In genomic region chr1:174768949-174769348, GRCh38 we compare ENCODE assay signal across 20 cellular contexts.
DNase-seq lines count a peak whose midpoint lies in the region; ATAC-seq and TF ChIP-seq lines count a peak whose summit lies in the region.
"Had no signal": no experiment of that assay in that cellular context is flagged by ENCODE, and none has a peak within 500 bp of the region (broad histone marks: within the 10 kb centered on the region; RNA-seq: fewer than 3 reads in every experiment).

No MANE protein-coding gene starts in this region.

- H3K4me3 Mint-ChIP-seq in memory B cell: no peak overlapping the region
- H3K4me3 Mint-ChIP-seq: CD14-positive monocyte had no signal

- H3K4me3 ChIP-seq in KMS-11 (IDR thresholded peaks at IDR 0.05; ENCODE audit: insufficient read depth, low read depth, low read length): no peak overlapping the region
- no peak overlapping the region for H3K4me3 ChIP-seq in right lobe of liver
- H3K4me3 ChIP-seq: Peyer's patch had no signal

- H3K4me1 ChIP-seq in KMS-11 (ENCODE audit: low read depth, poor library complexity, severe bottlenecking) (peaks cover 52% of the 10 kb centered on the region), right lobe of liver (peaks cover 0 to 22% (median 8%) of the 10 kb centered on the region in 4 donors)
- H3K4me1 ChIP-seq: Peyer's patch had no signal

- no peak for TF ChIP-seq POLR2A in right lobe of liver (IDR thresholded peaks at IDR 0.05)

- H4K20me1 ChIP-seq in KMS-11 (ENCODE audit: insufficient read depth): no peaks in the 10 kb centered on the region

- 74% methylated on average over 2 of the region's 2 CpGs for WGBS in right lobe of liver (ENCODE audit: insufficient coverage, low coverage, low lambda C conversion rate, missing lambda C conversion rate)

- H3K4me2 ChIP-seq in KMS-11: peak overlapping the region; percentile 12; the same call in 1 of the 2 replicates

- intact Hi-C loops in right lobe of liver (cut with DNase I): loop anchor here in 1 of 2 donors (5.0 kb wide), 1 partner anchor 228 kb away; the partner anchor contains the start of gene CACYBP

- H3K27me3 Mint-ChIP-seq in memory B cell: no peaks in the 10 kb centered on the region

- H3K27me3 ChIP-seq in KMS-11 (ENCODE audit: insufficient read depth, low read depth) (no peaks in the 10 kb centered on the region), right lobe of liver (no peaks in the 10 kb centered on the region)
- H3K27me3 ChIP-seq: Peyer's patch had no signal

- H3K4me1 Mint-ChIP-seq in memory B cell: peaks cover 2% of the 10 kb centered on the region
- H3K4me1 Mint-ChIP-seq: CD14-positive monocyte had no signal

- H3K27ac ChIP-seq in KMS-11: peak overlapping the region; percentile 44
- H3K27ac ChIP-seq in right lobe of liver: peak overlapping the region in 1 of 3 donors; percentile 3
- H3K27ac ChIP-seq: HL-60, Peyer's patch had no signal

- H2AFZ ChIP-seq in KMS-11 (ENCODE audit: low read depth): no peak overlapping the region

- no peaks in the 10 kb centered on the region for H3K79me2 ChIP-seq in KMS-11 (ENCODE audit: insufficient read depth, low read depth)

- H3K9ac ChIP-seq in KMS-11: no peak overlapping the region

- no peaks in the 10 kb centered on the region for H3K9me3 Mint-ChIP-seq in memory B cell

- H3K36me3 ChIP-seq in KMS-11 (ENCODE audit: insufficient read depth): no peaks in the 10 kb centered on the region
- no peaks in the 10 kb centered on the region for H3K36me3 ChIP-seq in right lobe of liver
- H3K36me3 ChIP-seq: Peyer's patch had no signal

- peak; percentile 12 for DNase-seq in activated CD4-positive, alpha-beta T cell treated with anti-CD3 and anti-CD28 coated beads for 48 hours
- no peak for DNase-seq in activated CD4-positive, alpha-beta T cell treated with anti-CD3 and anti-CD28 coated beads, Interleukin-2, amount 50 U/mL, for 1 hour
- DNase-seq in RPMI8226 (peak; percentile 17), memory B cell (ENCODE audit: low spot score in 2 of 2) (no peak), right lobe of liver (no peak)
- DNase-seq: COR-L47, DMS153, GOT3, KBM-7, NCI-H1105 treated with DMSO at 0.1 percent for 48 hours, NCI-H2029, NCI-H2227 treated with DMSO at 0.1 percent for 48 hours, NCI-H526, Peyer's patch, SHP77 treated with DMSO at 0.1 percent for 48 hours had no signal

- no peak for ATAC-seq in memory B cell (ENCODE audit: low read depth)
- no peak for ATAC-seq in HG03097 (IDR thresholded peaks at IDR 0.05; ENCODE audit: low FRiP score, unreplicated experiment)
- ATAC-seq in right lobe of liver: no peak
- ATAC-seq in GM21529 (IDR thresholded peaks at IDR 0.05; ENCODE audit: unreplicated experiment): no peak

- H3K27ac Mint-ChIP-seq in memory B cell: peak overlapping the region; percentile 1

- peaks cover 8% of the 10 kb centered on the region for H3K36me3 Mint-ChIP-seq in memory B cell
- H3K36me3 Mint-ChIP-seq: CD14-positive monocyte had no signal

- no peak for TF ChIP-seq CTCF in KMS-11 (conservative IDR thresholded peaks at IDR 0.05; ENCODE audit: low read depth, low read length)
- TF ChIP-seq CTCF in right lobe of liver (IDR thresholded peaks at IDR 0.05): no peak

- H3K9me3 ChIP-seq in right lobe of liver: no peaks in the 10 kb centered on the region
- H3K9me3 ChIP-seq: Peyer's patch had no signal

Comparison
In these comparisons a context has a peak if more than half of its experiments do, and no peak if none do; other contexts are left out.
1. DNase-seq: peak in activated CD4-positive, alpha-beta T cell treated with anti-CD3 and anti-CD28 coated beads for 48 hours (single experiment) and RPMI8226 (single experiment); none in activated CD4-positive, alpha-beta T cell treated with anti-CD3 and anti-CD28 coated beads, Interleukin-2, amount 50 U/mL, for 1 hour (single experiment), memory B cell (0 of 2) and right lobe of liver (0 of 3).